In the genomic region with DNA sequence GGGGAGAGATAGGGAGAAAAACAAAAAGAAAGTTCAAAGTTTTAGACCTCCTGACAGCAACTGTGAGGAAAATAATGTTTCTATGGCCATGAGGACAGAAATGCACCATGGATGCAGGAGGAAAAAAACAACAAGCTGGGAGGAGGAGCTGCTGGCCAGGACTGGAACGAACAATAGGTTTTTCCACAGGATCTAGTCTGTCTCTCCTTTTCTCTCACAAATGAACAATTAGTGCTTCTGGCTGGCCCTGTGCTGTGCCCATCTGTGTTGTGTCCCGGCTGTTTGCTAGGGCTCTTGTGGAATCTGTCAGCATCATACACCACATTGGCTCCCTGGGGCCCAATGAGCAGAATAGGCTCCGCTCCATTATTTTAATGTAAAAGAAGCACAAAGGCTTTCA, we compare ENCODE assay signal across 1 cellular context.
TF ChIP-seq lines count a peak whose summit lies in the region.

No MANE protein-coding gene starts in this region.

TF ChIP-seq in SK-N-SH, 30 proteins besides CTCF, POLR2A, EP300 and RAD21 (continued from another document):
- TF ChIP-seq, protein P1, sequence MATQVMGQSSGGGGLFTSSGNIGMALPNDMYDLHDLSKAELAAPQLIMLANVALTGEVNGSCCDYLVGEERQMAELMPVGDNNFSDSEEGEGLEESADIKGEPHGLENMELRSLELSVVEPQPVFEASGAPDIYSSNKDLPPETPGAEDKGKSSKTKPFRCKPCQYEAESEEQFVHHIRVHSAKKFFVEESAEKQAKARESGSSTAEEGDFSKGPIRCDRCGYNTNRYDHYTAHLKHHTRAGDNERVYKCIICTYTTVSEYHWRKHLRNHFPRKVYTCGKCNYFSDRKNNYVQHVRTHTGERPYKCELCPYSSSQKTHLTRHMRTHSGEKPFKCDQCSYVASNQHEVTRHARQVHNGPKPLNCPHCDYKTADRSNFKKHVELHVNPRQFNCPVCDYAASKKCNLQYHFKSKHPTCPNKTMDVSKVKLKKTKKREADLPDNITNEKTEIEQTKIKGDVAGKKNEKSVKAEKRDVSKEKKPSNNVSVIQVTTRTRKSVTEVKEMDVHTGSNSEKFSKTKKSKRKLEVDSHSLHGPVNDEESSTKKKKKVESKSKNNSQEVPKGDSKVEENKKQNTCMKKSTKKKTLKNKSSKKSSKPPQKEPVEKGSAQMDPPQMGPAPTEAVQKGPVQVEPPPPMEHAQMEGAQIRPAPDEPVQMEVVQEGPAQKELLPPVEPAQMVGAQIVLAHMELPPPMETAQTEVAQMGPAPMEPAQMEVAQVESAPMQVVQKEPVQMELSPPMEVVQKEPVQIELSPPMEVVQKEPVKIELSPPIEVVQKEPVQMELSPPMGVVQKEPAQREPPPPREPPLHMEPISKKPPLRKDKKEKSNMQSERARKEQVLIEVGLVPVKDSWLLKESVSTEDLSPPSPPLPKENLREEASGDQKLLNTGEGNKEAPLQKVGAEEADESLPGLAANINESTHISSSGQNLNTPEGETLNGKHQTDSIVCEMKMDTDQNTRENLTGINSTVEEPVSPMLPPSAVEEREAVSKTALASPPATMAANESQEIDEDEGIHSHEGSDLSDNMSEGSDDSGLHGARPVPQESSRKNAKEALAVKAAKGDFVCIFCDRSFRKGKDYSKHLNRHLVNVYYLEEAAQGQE (IDR thresholded peaks at IDR 0.05; ENCODE audit: low read depth, low read length) = no peak
- TF ChIP-seq CHD2 (IDR thresholded peaks at IDR 0.05; ENCODE audit: low read length, partially characterized antibody) = no peak
- no peak for TF ChIP-seq MEF2A (IDR thresholded peaks at IDR 0.05; ENCODE audit: borderline replicate concordance, low read depth)
- no peak for TF ChIP-seq MXI1 (IDR thresholded peaks at IDR 0.05; ENCODE audit: low read depth, low read length)
- no peak for TF ChIP-seq GATA2 (CRISPR knock-in tag; IDR thresholded peaks at IDR 0.05)
- TF ChIP-seq SIN3A (IDR thresholded peaks at IDR 0.05; ENCODE audit: borderline replicate concordance, low read depth, low read length) = no peak
